In the genomic region with DNA sequence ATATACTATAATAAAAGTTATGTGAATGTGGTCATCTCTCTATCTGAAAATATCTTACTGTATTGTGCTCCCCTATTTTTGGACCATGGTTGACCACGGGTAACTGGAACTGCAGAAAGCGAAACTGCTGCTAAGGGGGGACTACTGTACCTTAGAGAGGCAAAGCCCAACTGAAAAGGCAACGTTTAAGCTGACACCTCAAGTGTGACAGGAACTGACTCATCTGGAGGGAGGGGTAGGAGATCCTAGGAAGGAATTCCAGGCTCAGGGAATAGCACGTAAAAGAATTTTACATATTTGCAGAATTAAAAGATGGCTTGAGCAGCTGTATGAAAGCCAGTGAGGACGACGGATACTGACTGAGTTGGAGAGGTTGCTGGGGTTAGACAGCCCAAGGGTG, we compare ENCODE assay signal across 1 cellular context.
TF ChIP-seq lines count a peak whose summit lies in the region.

No MANE protein-coding gene starts in this region.

TF ChIP-seq in HepG2, 621 proteins besides CTCF, POLR2A, EP300 and RAD21 (continued from another document and continues in another):
- TF ChIP-seq, protein P1, sequence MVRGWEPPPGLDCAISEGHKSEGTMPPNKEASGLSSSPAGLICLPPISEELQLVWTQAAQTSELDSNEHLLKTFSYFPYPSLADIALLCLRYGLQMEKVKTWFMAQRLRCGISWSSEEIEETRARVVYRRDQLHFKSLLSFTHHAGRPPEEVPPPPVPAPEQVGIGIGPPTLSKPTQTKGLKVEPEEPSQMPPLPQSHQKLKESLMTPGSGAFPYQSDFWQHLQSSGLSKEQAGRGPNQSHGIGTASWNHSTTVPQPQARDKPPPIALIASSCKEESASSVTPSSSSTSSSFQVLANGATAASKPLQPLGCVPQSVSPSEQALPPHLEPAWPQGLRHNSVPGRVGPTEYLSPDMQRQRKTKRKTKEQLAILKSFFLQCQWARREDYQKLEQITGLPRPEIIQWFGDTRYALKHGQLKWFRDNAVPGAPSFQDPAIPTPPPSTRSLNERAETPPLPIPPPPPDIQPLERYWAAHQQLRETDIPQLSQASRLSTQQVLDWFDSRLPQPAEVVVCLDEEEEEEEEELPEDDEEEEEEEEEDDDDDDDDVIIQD (CRISPR knock-in tag; IDR thresholded peaks at IDR 0.05; ENCODE audit: low read depth) = 0 out of 2 replicates have a peak, but pooled peaks have one; percentile 22
- TF ChIP-seq MLLT10 (CRISPR knock-in tag; IDR thresholded peaks at IDR 0.05) (no peak), JUND (CRISPR knock-in tag; IDR thresholded peaks at IDR 0.05) (0 out of 2 replicates have a peak, but pooled peaks have one; percentile 18), ZNF10 (CRISPR knock-in tag; IDR thresholded peaks at IDR 0.05; ENCODE audit: borderline replicate concordance, low read depth) (no peak), ZNF605 (CRISPR knock-in tag; IDR thresholded peaks at IDR 0.05) (no peak), SCMH1 (CRISPR knock-in tag; IDR thresholded peaks at IDR 0.05; ENCODE audit: borderline replicate concordance) (no peak), FOXA3 (CRISPR knock-in tag; IDR thresholded peaks at IDR 0.05) (no peak), SIX4 (CRISPR knock-in tag; IDR thresholded peaks at IDR 0.05) (no peak), DPF2 (CRISPR knock-in tag; IDR thresholded peaks at IDR 0.05; ENCODE audit: borderline replicate concordance, low read depth) (no peak), SP5 (CRISPR knock-in tag; IDR thresholded peaks at IDR 0.05; ENCODE audit: borderline replicate concordance, low read depth) (peak; percentile 42; the same call in 1 of the 2 replicates), TAF15 (IDR thresholded peaks at IDR 0.05; ENCODE audit: low read depth, low read length, poor library complexity, severe bottlenecking) (no peak), TBX2 (CRISPR knock-in tag; IDR thresholded peaks at IDR 0.05; ENCODE audit: borderline replicate concordance) (peak; percentile 72), ZNF460 (CRISPR knock-in tag; IDR thresholded peaks at IDR 0.05; ENCODE audit: borderline replicate concordance) (no peak), KDM5A (IDR thresholded peaks at IDR 0.05; ENCODE audit: borderline replicate concordance, low read length) (no peak), ZNF124 (CRISPR knock-in tag; IDR thresholded peaks at IDR 0.05) (no peak), ZNF552 (CRISPR knock-in tag; IDR thresholded peaks at IDR 0.05; ENCODE audit: borderline replicate concordance) (no peak), CENPX (CRISPR knock-in tag; IDR thresholded peaks at IDR 0.05) (no peak), JUNB (CRISPR knock-in tag; IDR thresholded peaks at IDR 0.05; ENCODE audit: borderline replicate concordance) (peak; percentile 77; the same call in 1 of the 2 replicates), ELF3 (CRISPR knock-in tag; IDR thresholded peaks at IDR 0.05) (0 out of 2 replicates have a peak, but pooled peaks have one; percentile 11), TBP (CRISPR knock-in tag; IDR thresholded peaks at IDR 0.05) (no peak), ZC3H13 (CRISPR knock-in tag; IDR thresholded peaks at IDR 0.05) (no peak), MBNL3 (CRISPR knock-in tag; conservative IDR thresholded peaks at IDR 0.05) (no peak), TCF7L2 (IDR thresholded peaks at IDR 0.05; ENCODE audit: low read depth, low read length) (no peak), SALL2 (CRISPR knock-in tag; IDR thresholded peaks at IDR 0.05) (no peak), CHCHD3 (CRISPR knock-in tag; IDR thresholded peaks at IDR 0.05) (no peak)
- TF ChIP-seq, protein P2, sequence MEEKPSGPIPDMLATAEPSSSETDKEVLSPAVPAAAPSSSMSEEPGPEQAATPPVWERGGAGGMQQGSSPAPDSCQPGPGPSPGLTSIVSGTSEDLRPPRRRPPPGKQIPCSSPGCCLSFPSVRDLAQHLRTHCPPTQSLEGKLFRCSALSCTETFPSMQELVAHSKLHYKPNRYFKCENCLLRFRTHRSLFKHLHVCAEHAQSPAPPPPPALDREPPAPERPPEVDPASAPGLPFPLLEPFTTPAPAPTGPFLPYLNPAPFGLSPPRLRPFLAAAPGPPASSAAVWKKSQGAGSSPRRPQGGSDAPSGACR (CRISPR knock-in tag; IDR thresholded peaks at IDR 0.05) = no peak
- TF ChIP-seq, protein P3, sequence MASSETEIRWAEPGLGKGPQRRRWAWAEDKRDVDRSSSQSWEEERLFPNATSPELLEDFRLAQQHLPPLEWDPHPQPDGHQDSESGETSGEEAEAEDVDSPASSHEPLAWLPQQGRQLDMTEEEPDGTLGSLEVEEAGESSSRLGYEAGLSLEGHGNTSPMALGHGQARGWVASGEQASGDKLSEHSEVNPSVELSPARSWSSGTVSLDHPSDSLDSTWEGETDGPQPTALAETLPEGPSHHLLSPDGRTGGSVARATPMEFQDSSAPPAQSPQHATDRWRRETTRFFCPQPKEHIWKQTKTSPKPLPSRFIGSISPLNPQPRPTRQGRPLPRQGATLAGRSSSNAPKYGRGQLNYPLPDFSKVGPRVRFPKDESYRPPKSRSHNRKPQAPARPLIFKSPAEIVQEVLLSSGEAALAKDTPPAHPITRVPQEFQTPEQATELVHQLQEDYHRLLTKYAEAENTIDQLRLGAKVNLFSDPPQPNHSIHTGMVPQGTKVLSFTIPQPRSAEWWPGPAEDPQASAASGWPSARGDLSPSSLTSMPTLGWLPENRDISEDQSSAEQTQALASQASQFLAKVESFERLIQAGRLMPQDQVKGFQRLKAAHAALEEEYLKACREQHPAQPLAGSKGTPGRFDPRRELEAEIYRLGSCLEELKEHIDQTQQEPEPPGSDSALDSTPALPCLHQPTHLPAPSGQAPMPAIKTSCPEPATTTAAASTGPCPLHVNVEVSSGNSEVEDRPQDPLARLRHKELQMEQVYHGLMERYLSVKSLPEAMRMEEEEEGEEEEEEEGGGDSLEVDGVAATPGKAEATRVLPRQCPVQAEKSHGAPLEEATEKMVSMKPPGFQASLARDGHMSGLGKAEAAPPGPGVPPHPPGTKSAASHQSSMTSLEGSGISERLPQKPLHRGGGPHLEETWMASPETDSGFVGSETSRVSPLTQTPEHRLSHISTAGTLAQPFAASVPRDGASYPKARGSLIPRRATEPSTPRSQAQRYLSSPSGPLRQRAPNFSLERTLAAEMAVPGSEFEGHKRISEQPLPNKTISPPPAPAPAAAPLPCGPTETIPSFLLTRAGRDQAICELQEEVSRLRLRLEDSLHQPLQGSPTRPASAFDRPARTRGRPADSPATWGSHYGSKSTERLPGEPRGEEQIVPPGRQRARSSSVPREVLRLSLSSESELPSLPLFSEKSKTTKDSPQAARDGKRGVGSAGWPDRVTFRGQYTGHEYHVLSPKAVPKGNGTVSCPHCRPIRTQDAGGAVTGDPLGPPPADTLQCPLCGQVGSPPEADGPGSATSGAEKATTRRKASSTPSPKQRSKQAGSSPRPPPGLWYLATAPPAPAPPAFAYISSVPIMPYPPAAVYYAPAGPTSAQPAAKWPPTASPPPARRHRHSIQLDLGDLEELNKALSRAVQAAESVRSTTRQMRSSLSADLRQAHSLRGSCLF (CRISPR knock-in tag; IDR thresholded peaks at IDR 0.05; ENCODE audit: borderline replicate concordance) = no peak
- TF ChIP-seq, protein P4, sequence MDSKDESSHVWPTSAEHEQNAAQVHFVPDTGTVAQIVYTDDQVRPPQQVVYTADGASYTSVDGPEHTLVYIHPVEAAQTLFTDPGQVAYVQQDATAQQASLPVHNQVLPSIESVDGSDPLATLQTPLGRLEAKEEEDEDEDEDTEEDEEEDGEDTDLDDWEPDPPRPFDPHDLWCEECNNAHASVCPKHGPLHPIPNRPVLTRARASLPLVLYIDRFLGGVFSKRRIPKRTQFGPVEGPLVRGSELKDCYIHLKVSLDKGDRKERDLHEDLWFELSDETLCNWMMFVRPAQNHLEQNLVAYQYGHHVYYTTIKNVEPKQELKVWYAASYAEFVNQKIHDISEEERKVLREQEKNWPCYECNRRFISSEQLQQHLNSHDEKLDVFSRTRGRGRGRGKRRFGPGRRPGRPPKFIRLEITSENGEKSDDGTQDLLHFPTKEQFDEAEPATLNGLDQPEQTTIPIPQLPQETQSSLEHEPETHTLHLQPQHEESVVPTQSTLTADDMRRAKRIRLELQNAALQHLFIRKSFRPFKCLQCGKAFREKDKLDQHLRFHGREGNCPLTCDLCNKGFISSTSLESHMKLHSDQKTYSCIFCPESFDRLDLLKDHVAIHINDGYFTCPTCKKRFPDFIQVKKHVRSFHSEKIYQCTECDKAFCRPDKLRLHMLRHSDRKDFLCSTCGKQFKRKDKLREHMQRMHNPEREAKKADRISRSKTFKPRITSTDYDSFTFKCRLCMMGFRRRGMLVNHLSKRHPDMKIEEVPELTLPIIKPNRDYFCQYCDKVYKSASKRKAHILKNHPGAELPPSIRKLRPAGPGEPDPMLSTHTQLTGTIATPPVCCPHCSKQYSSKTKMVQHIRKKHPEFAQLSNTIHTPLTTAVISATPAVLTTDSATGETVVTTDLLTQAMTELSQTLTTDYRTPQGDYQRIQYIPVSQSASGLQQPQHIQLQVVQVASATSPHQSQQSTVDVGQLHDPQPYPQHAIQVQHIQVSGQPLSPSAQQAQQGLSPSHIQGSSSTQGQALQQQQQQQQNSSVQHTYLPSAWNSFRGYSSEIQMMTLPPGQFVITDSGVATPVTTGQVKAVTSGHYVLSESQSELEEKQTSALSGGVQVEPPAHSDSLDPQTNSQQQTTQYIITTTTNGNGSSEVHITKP (CRISPR knock-in tag; IDR thresholded peaks at IDR 0.05; ENCODE audit: low read depth) = peak; percentile 23; the same call in 1 of the 2 replicates
- TF ChIP-seq, protein P5, sequence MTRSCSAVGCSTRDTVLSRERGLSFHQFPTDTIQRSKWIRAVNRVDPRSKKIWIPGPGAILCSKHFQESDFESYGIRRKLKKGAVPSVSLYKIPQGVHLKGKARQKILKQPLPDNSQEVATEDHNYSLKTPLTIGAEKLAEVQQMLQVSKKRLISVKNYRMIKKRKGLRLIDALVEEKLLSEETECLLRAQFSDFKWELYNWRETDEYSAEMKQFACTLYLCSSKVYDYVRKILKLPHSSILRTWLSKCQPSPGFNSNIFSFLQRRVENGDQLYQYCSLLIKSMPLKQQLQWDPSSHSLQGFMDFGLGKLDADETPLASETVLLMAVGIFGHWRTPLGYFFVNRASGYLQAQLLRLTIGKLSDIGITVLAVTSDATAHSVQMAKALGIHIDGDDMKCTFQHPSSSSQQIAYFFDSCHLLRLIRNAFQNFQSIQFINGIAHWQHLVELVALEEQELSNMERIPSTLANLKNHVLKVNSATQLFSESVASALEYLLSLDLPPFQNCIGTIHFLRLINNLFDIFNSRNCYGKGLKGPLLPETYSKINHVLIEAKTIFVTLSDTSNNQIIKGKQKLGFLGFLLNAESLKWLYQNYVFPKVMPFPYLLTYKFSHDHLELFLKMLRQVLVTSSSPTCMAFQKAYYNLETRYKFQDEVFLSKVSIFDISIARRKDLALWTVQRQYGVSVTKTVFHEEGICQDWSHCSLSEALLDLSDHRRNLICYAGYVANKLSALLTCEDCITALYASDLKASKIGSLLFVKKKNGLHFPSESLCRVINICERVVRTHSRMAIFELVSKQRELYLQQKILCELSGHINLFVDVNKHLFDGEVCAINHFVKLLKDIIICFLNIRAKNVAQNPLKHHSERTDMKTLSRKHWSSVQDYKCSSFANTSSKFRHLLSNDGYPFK (CRISPR knock-in tag; IDR thresholded peaks at IDR 0.05; ENCODE audit: borderline replicate concordance) = no peak
- TF ChIP-seq, protein P6, sequence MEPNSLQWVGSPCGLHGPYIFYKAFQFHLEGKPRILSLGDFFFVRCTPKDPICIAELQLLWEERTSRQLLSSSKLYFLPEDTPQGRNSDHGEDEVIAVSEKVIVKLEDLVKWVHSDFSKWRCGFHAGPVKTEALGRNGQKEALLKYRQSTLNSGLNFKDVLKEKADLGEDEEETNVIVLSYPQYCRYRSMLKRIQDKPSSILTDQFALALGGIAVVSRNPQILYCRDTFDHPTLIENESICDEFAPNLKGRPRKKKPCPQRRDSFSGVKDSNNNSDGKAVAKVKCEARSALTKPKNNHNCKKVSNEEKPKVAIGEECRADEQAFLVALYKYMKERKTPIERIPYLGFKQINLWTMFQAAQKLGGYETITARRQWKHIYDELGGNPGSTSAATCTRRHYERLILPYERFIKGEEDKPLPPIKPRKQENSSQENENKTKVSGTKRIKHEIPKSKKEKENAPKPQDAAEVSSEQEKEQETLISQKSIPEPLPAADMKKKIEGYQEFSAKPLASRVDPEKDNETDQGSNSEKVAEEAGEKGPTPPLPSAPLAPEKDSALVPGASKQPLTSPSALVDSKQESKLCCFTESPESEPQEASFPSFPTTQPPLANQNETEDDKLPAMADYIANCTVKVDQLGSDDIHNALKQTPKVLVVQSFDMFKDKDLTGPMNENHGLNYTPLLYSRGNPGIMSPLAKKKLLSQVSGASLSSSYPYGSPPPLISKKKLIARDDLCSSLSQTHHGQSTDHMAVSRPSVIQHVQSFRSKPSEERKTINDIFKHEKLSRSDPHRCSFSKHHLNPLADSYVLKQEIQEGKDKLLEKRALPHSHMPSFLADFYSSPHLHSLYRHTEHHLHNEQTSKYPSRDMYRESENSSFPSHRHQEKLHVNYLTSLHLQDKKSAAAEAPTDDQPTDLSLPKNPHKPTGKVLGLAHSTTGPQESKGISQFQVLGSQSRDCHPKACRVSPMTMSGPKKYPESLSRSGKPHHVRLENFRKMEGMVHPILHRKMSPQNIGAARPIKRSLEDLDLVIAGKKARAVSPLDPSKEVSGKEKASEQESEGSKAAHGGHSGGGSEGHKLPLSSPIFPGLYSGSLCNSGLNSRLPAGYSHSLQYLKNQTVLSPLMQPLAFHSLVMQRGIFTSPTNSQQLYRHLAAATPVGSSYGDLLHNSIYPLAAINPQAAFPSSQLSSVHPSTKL (CRISPR knock-in tag; IDR thresholded peaks at IDR 0.05) = peak; percentile 78
- TF ChIP-seq, protein P7, sequence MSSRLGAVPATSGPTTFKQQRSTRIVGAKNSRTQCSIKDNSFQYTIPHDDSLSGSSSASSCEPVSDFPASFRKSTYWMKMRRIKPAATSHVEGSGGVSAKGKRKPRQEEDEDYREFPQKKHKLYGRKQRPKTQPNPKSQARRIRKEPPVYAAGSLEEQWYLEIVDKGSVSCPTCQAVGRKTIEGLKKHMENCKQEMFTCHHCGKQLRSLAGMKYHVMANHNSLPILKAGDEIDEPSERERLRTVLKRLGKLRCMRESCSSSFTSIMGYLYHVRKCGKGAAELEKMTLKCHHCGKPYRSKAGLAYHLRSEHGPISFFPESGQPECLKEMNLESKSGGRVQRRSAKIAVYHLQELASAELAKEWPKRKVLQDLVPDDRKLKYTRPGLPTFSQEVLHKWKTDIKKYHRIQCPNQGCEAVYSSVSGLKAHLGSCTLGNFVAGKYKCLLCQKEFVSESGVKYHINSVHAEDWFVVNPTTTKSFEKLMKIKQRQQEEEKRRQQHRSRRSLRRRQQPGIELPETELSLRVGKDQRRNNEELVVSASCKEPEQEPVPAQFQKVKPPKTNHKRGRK (CRISPR knock-in tag; IDR thresholded peaks at IDR 0.05) = no peak
